Comparison of ENCODE assay signal across 8 cellular contexts in the genomic region with DNA sequence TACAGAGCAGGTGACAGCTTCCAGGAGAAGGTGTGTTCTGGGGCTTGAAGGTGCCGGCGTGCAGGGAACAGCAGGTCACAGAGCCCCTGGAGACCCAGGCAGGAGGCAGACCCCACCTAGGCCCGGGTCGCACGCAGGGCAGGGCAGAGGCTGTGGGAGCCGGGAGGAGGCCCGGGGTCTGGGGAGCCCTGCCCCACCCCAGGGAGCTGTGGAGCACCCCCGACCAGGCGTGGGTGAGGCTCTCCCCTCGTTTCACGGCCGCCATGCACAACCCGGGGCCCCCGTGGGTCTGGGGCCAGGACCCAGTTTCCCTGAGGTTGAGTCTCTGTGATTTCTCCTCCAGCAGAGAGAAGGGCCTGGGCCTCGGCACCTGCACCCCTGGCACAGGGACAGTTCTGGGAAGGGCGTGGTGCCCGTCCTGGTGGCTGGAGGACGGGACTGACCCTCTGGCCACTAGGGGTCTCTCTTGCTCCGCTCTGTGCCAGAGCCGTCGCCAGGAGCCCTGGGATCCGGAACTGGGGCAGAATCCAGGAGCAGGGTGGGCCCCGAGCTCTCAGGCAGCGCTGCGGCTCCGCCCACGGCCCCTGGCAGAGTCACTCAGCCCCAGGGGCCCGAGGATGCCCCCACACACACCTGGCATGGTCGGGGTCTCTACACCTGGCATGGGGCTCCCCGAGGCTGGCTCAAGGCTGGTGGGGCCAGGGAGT.
DNase-seq lines count a peak whose midpoint lies in the region; ATAC-seq and TF ChIP-seq lines count a peak whose summit lies in the region.

No MANE protein-coding gene starts in this region.

- H3K36me3 ChIP-seq in CD4-positive, alpha-beta memory T cell (ENCODE audit: insufficient read depth, low read length): no peaks in the 10 kb centered on the region
- H3K36me3 ChIP-seq in NT2/D1 (ENCODE audit: insufficient read depth, insufficient read length, low read length): no peaks in the 10 kb centered on the region

- no peaks in the 10 kb centered on the region for H3K27me3 ChIP-seq in CD4-positive, alpha-beta memory T cell (ENCODE audit: insufficient read depth, low read length)
- peaks cover 76% of the 10 kb centered on the region for H3K27me3 ChIP-seq in NT2/D1 (ENCODE audit: insufficient read depth, insufficient read length)

- H3K36me3 Mint-ChIP-seq in CD4-positive, alpha-beta memory T cell: no peaks in the 10 kb centered on the region
- H3K36me3 Mint-ChIP-seq in natural killer cell: no peaks in the 10 kb centered on the region
- no peaks in the 10 kb centered on the region for H3K36me3 Mint-ChIP-seq in stimulated activated effector memory CD8-positive, alpha-beta T cell treated with anti-CD3 and anti-CD28 coated beads, Interleukin-12 subunit alpha, Interleukin-12 subunit beta, amount 100 ng/mL, for 72 hours

- TF ChIP-seq POLR2A in erythroblast (IDR thresholded peaks at IDR 0.05; ENCODE audit: low read length): no peak

- DNase-seq in CD4-positive, alpha-beta memory T cell: peak; percentile 62 to 78 (median 72)
- DNase-seq in HT1080 (ENCODE audit: low read depth): peak; percentile 62
- DNase-seq in NT2/D1 (ENCODE audit: low read depth, low spot score): peak; percentile 48
- DNase-seq in activated CD8-positive, alpha-beta memory T cell treated with anti-CD3 and anti-CD28 coated beads, Interleukin-2, amount 50 U/mL, for 4 hours: peak; percentile 76
- peak; percentile 66 to 82 for DNase-seq in erythroblast (lab: John Stamatoyannopoulos, UW)
- DNase-seq in natural killer cell: peak; percentile 67
- peak; percentile 70 to 86 for DNase-seq in stimulated activated effector memory CD8-positive, alpha-beta T cell treated with anti-CD3 and anti-CD28 coated beads, Interleukin-12 subunit alpha, Interleukin-12 subunit beta, amount 100 ng/mL, for 72 hours (ENCODE audit: low spot score in 2 of 2)

- CTCF ChIA-PET in CD4-positive, alpha-beta memory T cell (lab: Charles Lee; ENCODE audit: partially characterized antibody): interaction anchor here (0.8 to 5.2 kb wide), 18 partner anchors 14 to 1310 kb away, joined by 3 to 87 read pairs (median 4); no protein-coding TSS in a partner anchor

- peaks cover 0 to 4% (median under 1%) of the 10 kb centered on the region in 4 donors for H3K4me1 Mint-ChIP-seq in CD4-positive, alpha-beta memory T cell
- peaks cover 0 to 4% of the 10 kb centered on the region in 2 donors for H3K4me1 Mint-ChIP-seq in natural killer cell
- no peaks in the 10 kb centered on the region for H3K4me1 Mint-ChIP-seq in stimulated activated effector memory CD8-positive, alpha-beta T cell treated with anti-CD3 and anti-CD28 coated beads, Interleukin-12 subunit alpha, Interleukin-12 subunit beta, amount 100 ng/mL, for 72 hours

- H3K9me3 ChIP-seq in CD4-positive, alpha-beta memory T cell (ENCODE audit: control insufficient read depth in 1 of 2, low read length in 2 of 2): no peaks in the 10 kb centered on the region
- no peaks in the 10 kb centered on the region for H3K9me3 ChIP-seq in NT2/D1 (ENCODE audit: insufficient read depth, low read length)

- ATAC-seq in GM19395 (IDR thresholded peaks at IDR 0.05; ENCODE audit: unreplicated experiment): peak; percentile 84
- ATAC-seq in natural killer cell: peak; percentile 78 to 96 (median 96)
- peak; percentile 89 for ATAC-seq in stimulated activated effector memory CD8-positive, alpha-beta T cell treated with anti-CD3 and anti-CD28 coated beads, Interleukin-12 subunit alpha, Interleukin-12 subunit beta, amount 100 ng/mL, for 72 hours

- POLR2A ChIA-PET in CD4-positive, alpha-beta memory T cell (lab: Charles Lee; ENCODE audit: partially characterized antibody): interaction anchor here (1.0 to 2.4 kb wide), 6 partner anchors 13 to 146 kb away, joined by 3 to 9 read pairs (median 4); no protein-coding TSS in a partner anchor

- peak overlapping the region in 2 of 7 donors; percentile 12 to 46 for H3K27ac Mint-ChIP-seq in CD4-positive, alpha-beta memory T cell
- H3K27ac Mint-ChIP-seq in natural killer cell: no peak overlapping the region
- H3K27ac Mint-ChIP-seq in stimulated activated effector memory CD8-positive, alpha-beta T cell treated with anti-CD3 and anti-CD28 coated beads, Interleukin-12 subunit alpha, Interleukin-12 subunit beta, amount 100 ng/mL, for 72 hours: no peak overlapping the region

- peak; percentile 93 for TF ChIP-seq CTCF in natural killer cell (IDR thresholded peaks at IDR 0.05)

- H3K27ac ChIP-seq in CD4-positive, alpha-beta memory T cell (ENCODE audit: low read depth, low read length): no peak overlapping the region

- peaks cover 12% of the 10 kb centered on the region for H3K4me1 ChIP-seq in CD4-positive, alpha-beta memory T cell (ENCODE audit: insufficient read depth, low read length)
- H3K4me1 ChIP-seq in NT2/D1 (ENCODE audit: insufficient read depth, insufficient read length): peaks cover 12% of the 10 kb centered on the region

- peak overlapping the region in 1 of 8 donors; percentile 39 for H3K4me3 Mint-ChIP-seq in CD4-positive, alpha-beta memory T cell
- H3K4me3 Mint-ChIP-seq in natural killer cell: no peak overlapping the region
- no peak overlapping the region for H3K4me3 Mint-ChIP-seq in stimulated activated effector memory CD8-positive, alpha-beta T cell treated with anti-CD3 and anti-CD28 coated beads, Interleukin-12 subunit alpha, Interleukin-12 subunit beta, amount 100 ng/mL, for 72 hours

- H3K4me3 ChIP-seq in CD4-positive, alpha-beta memory T cell (ENCODE audit: low read length in 2 of 2): no peak overlapping the region
- H3K4me3 ChIP-seq in NT2/D1 (ENCODE audit: insufficient read length, low read depth): no peak overlapping the region

- peaks cover 0 to 1% of the 10 kb centered on the region in 2 donors for H3K27me3 Mint-ChIP-seq in CD4-positive, alpha-beta memory T cell
- peaks cover 0 to 3% of the 10 kb centered on the region in 2 donors for H3K27me3 Mint-ChIP-seq in natural killer cell (ENCODE audit: low read depth in 2 of 2)

- intact Hi-C loops in CD4-positive, alpha-beta memory T cell (cut with micrococcal nuclease): loop anchor here (1.0 kb wide), 3 partner anchors 16 to 260 kb away; no protein-coding TSS in a partner anchor
- intact Hi-C loops in natural killer cell (cut with micrococcal nuclease): loop anchor here (1.0 kb wide), 3 partner anchors 110 to 260 kb away; no protein-coding TSS in a partner anchor

- H3K9ac ChIP-seq in NT2/D1 (ENCODE audit: insufficient read length, low read depth): peak overlapping the region; percentile 42

- H3K9me3 Mint-ChIP-seq in CD4-positive, alpha-beta memory T cell: no peaks in the 10 kb centered on the region
- no peaks in the 10 kb centered on the region for H3K9me3 Mint-ChIP-seq in natural killer cell
- no peaks in the 10 kb centered on the region for H3K9me3 Mint-ChIP-seq in stimulated activated effector memory CD8-positive, alpha-beta T cell treated with anti-CD3 and anti-CD28 coated beads, Interleukin-12 subunit alpha, Interleukin-12 subunit beta, amount 100 ng/mL, for 72 hours
